8 cellular contexts compared by ENCODE assay signal in genomic region chr1:32291145-32291707, GRCh38. TPM values are rescaled to one million over a fixed set of nuclear protein-coding genes. Genes with fewer than 3 reads are reported as not detected.
DNase-seq lines count a peak whose midpoint lies in the region; ATAC-seq, FAIRE-seq and TF ChIP-seq lines count a peak whose summit lies in the region.

No MANE protein-coding gene starts in this region.

- H3K36me3 ChIP-seq in H7 (replicated peaks; ENCODE audit: control insufficient read depth, insufficient read depth, low read length) (no peaks in the 10 kb centered on the region), right atrium auricular region (no peaks in the 10 kb centered on the region), small intestine (ENCODE audit: control insufficient read depth in 2 of 2, insufficient read depth in 2 of 2, low read length in 2 of 2) (no peaks in the 10 kb centered on the region)

- no peak for ATAC-seq in WTC11
- no peak for ATAC-seq in GM21529 (IDR thresholded peaks at IDR 0.05; ENCODE audit: unreplicated experiment)

- H3K4me3 ChIP-seq in H7 (ENCODE audit: insufficient read depth, low read depth, low read length) = peak overlapping the region; percentile 92
- H3K4me3 ChIP-seq in right atrium auricular region = peak overlapping the region; percentile 83 to 91
- H3K4me3 ChIP-seq in small intestine (ENCODE audit: low read depth in 1 of 2, low read length in 2 of 2) = peak overlapping the region; percentile 77

- POLR2A ChIA-PET in WTC11 (lab: Charles Lee) = interaction anchor here (0.6 to 2.6 kb wide), 6 partner anchors 17 to 64 kb away, joined by 3 to 8 read pairs (median 4); no protein-coding TSS in a partner anchor

- H3K27me3 Mint-ChIP-seq in WTC11 (ENCODE audit: low read depth) = no peaks in the 10 kb centered on the region

- CTCF ChIA-PET in WTC11 (lab: Charles Lee) = interaction anchor here (0.5 to 2.0 kb wide), 6 partner anchors 31 to 837 kb away, joined by 3 to 18 read pairs (median 4); no protein-coding TSS in a partner anchor

- TF ChIP-seq CTCF in 22Rv1 (IDR thresholded peaks at IDR 0.05) (no peak), WTC11 (IDR thresholded peaks at IDR 0.05) (no peak), right atrium auricular region (IDR thresholded peaks at IDR 0.05) (no peak)

- peaks cover 20% of the 10 kb centered on the region for H3K4me1 Mint-ChIP-seq in WTC11

- no peaks in the 10 kb centered on the region for H3K27me3 ChIP-seq in H7 (ENCODE audit: control insufficient read depth, insufficient read depth, low read length)
- H3K27me3 ChIP-seq in right atrium auricular region = no peaks in the 10 kb centered on the region
- H3K27me3 ChIP-seq in small intestine (ENCODE audit: control insufficient read depth in 2 of 2, insufficient read depth in 2 of 2, low read length in 2 of 2) = no peaks in the 10 kb centered on the region

- peak; percentile 43 for DNase-seq in H7
- no peak for DNase-seq in WTC11 (ENCODE audit: low spot score)
- no peak for DNase-seq in right atrium auricular region (ENCODE audit: low spot score)
- DNase-seq in small intestine = peak; percentile 60
- no peak for DNase-seq in ecto neural progenitor cell (ENCODE audit: low spot score)
- DNase-seq in D341Med (ENCODE audit: low spot score) = no peak

- H3K27ac ChIP-seq in 22Rv1 (peak overlapping the region; percentile 94), right atrium auricular region (peak overlapping the region; percentile 76 to 87), small intestine (ENCODE audit: low read depth in 1 of 2, low read length in 1 of 2) (peak overlapping the region; percentile 85 to 90)

- H3K9me3 Mint-ChIP-seq in WTC11 = no peaks in the 10 kb centered on the region

- H3K4me3 Mint-ChIP-seq in WTC11 = peak overlapping the region; percentile 99

- H3K9me3 ChIP-seq in right atrium auricular region (no peaks in the 10 kb centered on the region), small intestine (ENCODE audit: control insufficient read depth, low read depth) (no peaks in the 10 kb centered on the region)

- WGBS in small intestine, 3 donors = 17 to 42% (median 23%) methylated on average over 10 of the region's 10 CpGs

- FAIRE-seq in small intestine (lab: Jason Lieb, UNC) = no peak

- peaks cover 0 to 15% of the 10 kb centered on the region in 2 donors for H3K4me1 ChIP-seq in right atrium auricular region
- H3K4me1 ChIP-seq in small intestine (ENCODE audit: control insufficient read depth in 2 of 2, insufficient read depth in 1 of 2, low read depth in 1 of 2, low read length in 1 of 2) = peaks cover 0 to 4% of the 10 kb centered on the region in 2 donors

- H3K27ac Mint-ChIP-seq in WTC11 = peak overlapping the region; percentile 85; the same call in 1 of the 2 replicates

- peaks cover 3% of the 10 kb centered on the region for H3K36me3 Mint-ChIP-seq in WTC11

TF ChIP-seq in WTC11, 78 proteins besides CTCF, POLR2A, EP300 and RAD21:
- no peak for TF ChIP-seq ELF4 (CRISPR knock-in tag; IDR thresholded peaks at IDR 0.05; ENCODE audit: low read depth)
- TF ChIP-seq SMAD4 (CRISPR knock-in tag; IDR thresholded peaks at IDR 0.05) = no peak
- TF ChIP-seq ATF1 (CRISPR knock-in tag; IDR thresholded peaks at IDR 0.05) = no peak

RNA-seq across cellular contexts. Expression of gene HDAC1, which starts 0.7 kb away (rescaled TPM):
- 133 and 151 TPM in 2 replicates for total RNA-seq in H7 (2014; rRNA removed; shearing (Covaris generic))
- 108 to 120 TPM (median 119 TPM) in 3 replicates for total RNA-seq in WTC11 (2021)
- total RNA-seq in right atrium auricular region = 10 to 100 TPM; 21.8 to 28.0 TPM
- polyA plus RNA-seq in small intestine = 100 to 1,000 TPM in 2 of 3 donors, 10 to 100 TPM in 1; 87.0 to 116 (median 107) TPM

RNA-seq across cellular contexts. Expression of gene LCK, which starts 40.2 kb away (rescaled TPM):
- total RNA-seq in H7 (2014; rRNA removed; shearing (Covaris generic)) = 70.5 and 75.8 TPM in 2 replicates
- total RNA-seq in WTC11 (2021) (51.0 to 60.5 TPM (median 57.0 TPM) in 3 replicates), right atrium auricular region (under 1 TPM; 0.74 to 0.98 TPM)
- 10 to 100 TPM in 1 of 3 donors, 1 to 10 TPM in 2; 3.1 to 14.1 (median 4.0) TPM for polyA plus RNA-seq in small intestine

RNA-seq across cellular contexts. Expression of gene FAM167B, which starts 44.2 kb away (rescaled TPM):
- 3.1 and 4.1 TPM in 2 replicates for total RNA-seq in H7 (2014; rRNA removed; shearing (Covaris generic))
- total RNA-seq in WTC11 (2021) (5.4 to 7.4 TPM (median 7.1 TPM) in 3 replicates), right atrium auricular region (1 to 10 TPM; 2.1 to 6.4 TPM)
- 1 to 10 TPM; 1.4 to 6.4 (median 2.7) TPM for polyA plus RNA-seq in small intestine

RNA-seq across cellular contexts. Expression of gene MARCKSL1, which starts 44.8 kb away (rescaled TPM):
- 478 and 603 TPM in 2 replicates for total RNA-seq in H7 (2014; rRNA removed; shearing (Covaris generic))
- 442 to 450 TPM (median 443 TPM) in 3 replicates for total RNA-seq in WTC11 (2021)
- total RNA-seq in right atrium auricular region = 10 to 100 TPM in 1 of 2 donors, 1 to 10 TPM in 1; 9.5 to 34.5 TPM
- polyA plus RNA-seq in small intestine = 100 to 1,000 TPM in 1 of 3 donors, 10 to 100 TPM in 2; 55.9 to 132 (median 56.7) TPM

Comparison
In these comparisons a context has a peak if more than half of its experiments do, and no peak if none do; other contexts are left out.
1. DNase-seq: peak in H7 (single experiment) and small intestine (single experiment); none in WTC11 (single experiment), right atrium auricular region (single experiment), ecto neural progenitor cell (single experiment) and D341Med (single experiment).
2. RNA of gene LCK, which starts 40.2 kb away (total RNA-seq): 70.5 to 75.8 TPM in H7 and 51.0 to 60.5 TPM in WTC11; 0.74 to 0.98 TPM in right atrium auricular region; every median in the first group is over 10 times any median in the second.
3. Peak in every context shown above with its lines, with median percentiles within 50 percentile points of each other: H3K27ac ChIP-seq and H3K4me3 ChIP-seq.